ENCODE assay signal across 9 cellular contexts in genomic region chr10:44947356-44948152, GRCh38. TPM values are rescaled to one million over a fixed set of nuclear protein-coding genes. Genes with fewer than 3 reads are reported as not detected.
A peak's percentile ranks its signal among the peaks of the same experiment; 100 is the strongest.
DNase-seq lines count a peak whose midpoint lies in the region; ATAC-seq and TF ChIP-seq lines count a peak whose summit lies in the region.
"Had no signal": no experiment of that assay in that cellular context is flagged by ENCODE, and none has a peak within 500 bp of the region (broad histone marks: within the 10 kb centered on the region; RNA-seq: fewer than 3 reads in every experiment).

No MANE protein-coding gene starts in this region.

- peak; percentile 39 for DNase-seq in medulla oblongata (ENCODE audit: extremely low spot score)
- DNase-seq in inferior parietal cortex (ENCODE audit: extremely low spot score), result no peak
- DNase-seq in activated gamma-delta T cell treated with Interleukin-2 at 50 U/mL for 16 hours, result no peak
- no peak for DNase-seq in activated CD4-positive, alpha-beta T cell treated with anti-CD3 and anti-CD28 coated beads for 4 hours
- no peak for DNase-seq in endodermal cell

- H3K9me3 Mint-ChIP-seq in endodermal cell, result peaks cover 12% of the 10 kb centered on the region

- H3K27me3 Mint-ChIP-seq in endodermal cell (ENCODE audit: insufficient read depth), result no peaks in the 10 kb centered on the region

- 86 to 91% methylated on average over 5 to 6 of the region's 6 CpGs for WGBS in endodermal cell (ENCODE audit: insufficient coverage in 1 of 2, insufficient read length in 1 of 2), 2 experiments

- H3K27ac Mint-ChIP-seq in endodermal cell, result no peak overlapping the region

- no peak overlapping the region for H3K9ac ChIP-seq in endodermal cell (ENCODE audit: extremely low read depth, low read length, poor library complexity, severe bottlenecking)

- no peak overlapping the region for H3K4me3 Mint-ChIP-seq in endodermal cell

- H3K4me3 ChIP-seq in endodermal cell (ENCODE audit: low read length), result no peak overlapping the region

- no peak overlapping the region for H3K27ac ChIP-seq in endodermal cell (ENCODE audit: low read depth, low read length)

- no peaks in the 10 kb centered on the region for H3K27me3 ChIP-seq in endodermal cell (ENCODE audit: control insufficient read depth, insufficient read depth, low read length, poor library complexity, severe bottlenecking)

- H3K4me1 Mint-ChIP-seq in endodermal cell, result peaks cover under 1% of the 10 kb centered on the region

- peaks cover 2% of the 10 kb centered on the region for H3K36me3 Mint-ChIP-seq in endodermal cell (ENCODE audit: low read depth)

- peaks cover 13% of the 10 kb centered on the region for H3K9me3 ChIP-seq in endodermal cell (ENCODE audit: control insufficient read depth, low read length)

- TF ChIP-seq CTCF in endodermal cell (conservative IDR thresholded peaks at IDR 0.05), result no peak

- ATAC-seq in GM18499 (IDR thresholded peaks at IDR 0.05; ENCODE audit: insufficient read depth, unreplicated experiment) (peak; percentile 49), GM21390 (IDR thresholded peaks at IDR 0.05; ENCODE audit: unreplicated experiment) (peak; percentile 47), HG03432 (IDR thresholded peaks at IDR 0.05; ENCODE audit: unreplicated experiment) (peak; percentile 65)

- no peaks in the 10 kb centered on the region for H3K4me1 ChIP-seq in endodermal cell (ENCODE audit: control insufficient read depth, insufficient read depth, low read length)

- no peaks in the 10 kb centered on the region for H3K36me3 ChIP-seq in endodermal cell (ENCODE audit: control insufficient read depth, insufficient read depth, low read length)

RNA-seq across cellular contexts. Expression of gene RASSF4, which starts 12.0 kb away (rescaled TPM):
- total RNA-seq in endodermal cell, result 10 to 100 TPM in 1 of 2 donors, 1 to 10 TPM in 1; 5.2 to 14.1 TPM
- 17.2 TPM for polyA plus RNA-seq in endodermal cell (2013, experiment 1 of 2)
- 20.0 TPM for polyA plus RNA-seq in endodermal cell (2013, experiment 2 of 2)

RNA-seq across cellular contexts. Expression of gene DEPP1, which starts 31.1 kb away (rescaled TPM):
- total RNA-seq in endodermal cell, result 1 to 10 TPM; 1.3 to 2.6 TPM
- 0.89 TPM for polyA plus RNA-seq in endodermal cell (2013, experiment 1 of 2)
- 1.2 TPM for polyA plus RNA-seq in endodermal cell (2013, experiment 2 of 2)

RNA-seq across cellular contexts. Expression of gene TMEM72, which starts 36.4 kb away (rescaled TPM):
- not detected for total RNA-seq in endodermal cell
- polyA plus RNA-seq in endodermal cell (2013, experiment 1 of 2), result 0.21 TPM
- 0.12 TPM for polyA plus RNA-seq in endodermal cell (2013, experiment 2 of 2)
- polyA plus RNA-seq: esophagus had no signal

RNA-seq across cellular contexts. Expression of gene ZNF22, which starts 53.2 kb away (rescaled TPM):
- total RNA-seq in endodermal cell, result 10 to 100 TPM; 35.5 to 42.5 TPM
- 59.3 TPM for polyA plus RNA-seq in endodermal cell (2013, experiment 1 of 2)
- polyA plus RNA-seq in endodermal cell (2013, experiment 2 of 2), result 54.5 TPM
